Comparison of ENCODE assay signal across 23 cellular contexts in genomic region chr7:37431413-37431812, GRCh38. TPM values are rescaled to one million over a fixed set of nuclear protein-coding genes. Genes with fewer than 3 reads are reported as not detected.
"Had no signal": no experiment of that assay in that cellular context is flagged by ENCODE, and none has a peak within 500 bp of the region (broad histone marks: within the 10 kb centered on the region; RNA-seq: fewer than 3 reads in every experiment).

No MANE protein-coding gene starts in this region.

- H3K27me3 ChIP-seq: MG63, SJSA1 had no signal

- H3K4me3 ChIP-seq: MG63, SJSA1, SK-N-MC had no signal

- DNase-seq: IMR-90, Karpas-422, KG1, MG63, NCI-H1092, NCI-H1105 treated with DMSO at 0.1 percent for 48 hours, NCI-H1417 treated with DMSO at 0.1 percent for 48 hours, NCI-H146, NCI-H1694 treated with DMSO at 0.1 percent for 48 hours, NCI-H1930, NCI-H2081 treated with DMSO at 0.1 percent for 48 hours, NCI-H2171, NCI-H226, NCI-H446, NCI-H510A, NCI-H524 treated with DMSO at 0.1 percent for 48 hours, NCI-H69, NCI-H774, Right ventricle myocardium superior, RPMI8226, SIG-M5 had no signal

- H3K36me3 ChIP-seq: MG63, SJSA1 had no signal

- H3K27ac ChIP-seq: SJSA1, SK-N-MC had no signal

- H3K4me1 ChIP-seq: SJSA1 had no signal

- H3K9me3 ChIP-seq: MG63, SJSA1 had no signal

RNA-seq across cellular contexts. Expression of gene ELMO1, which starts 17.3 kb away (rescaled TPM):
- total RNA-seq: IMR-90, SJSA1 had no signal
